Comparison of ENCODE assay signal across 8 cellular contexts in genomic region chr17:19977360-19978205, GRCh38. TPM values are rescaled to one million over a fixed set of nuclear protein-coding genes. Genes with fewer than 3 reads are reported as not detected.
DNase-seq lines count a peak whose midpoint lies in the region; ATAC-seq and TF ChIP-seq lines count a peak whose summit lies in the region.

Gene AKAP10, minus strand, starts transcription at chr17:19977828. Its CDS starts 149 bp downstream, at chr17:19977679.

- H3K27ac ChIP-seq in AG04450 (ENCODE audit: low read depth, low read length), result peak within 1 kb of the TSS; percentile 73
- H3K27ac ChIP-seq in caudate nucleus (ENCODE audit: low read depth, low read length), result peak within 1 kb of the TSS; percentile 90

- H3K36me3 Mint-ChIP-seq in activated B cell treated with CpG ODN at 0.5 μM for 24 hours (ENCODE audit: low read depth), result peaks cover 20% of the 10 kb centered on the region

- H3K9me3 ChIP-seq in AG04450 (ENCODE audit: control insufficient read depth, insufficient read depth, low read length), result peaks cover 4% of the 10 kb centered on the region

- DNase-seq in AG04450 (ENCODE audit: low read depth, low spot score) (peak; percentile 30), NCI-H2227 (lab: John Stamatoyannopoulos, UW; ENCODE audit: unreplicated experiment) (peak; percentile 89), activated B cell treated with CpG ODN at 0.5 μM for 24 hours (peak; percentile 96), caudate nucleus (lab: John Stamatoyannopoulos, UW) (peak in 60 of 61 donors; percentile 61 to 96 (median 90)), islet precursor cell (peak; percentile 98)
- peak; percentile 90 to 95 (median 95) for DNase-seq in stimulated activated CD4-positive, alpha-beta T cell treated with anti-CD3 and anti-CD28 coated beads, Interleukin-12 subunit alpha, Interleukin-12 subunit beta, amount 100 ng/mL, for 48 hours (ENCODE audit: low read depth in 2 of 3, low spot score in 1 of 3)

- H3K27me3 Mint-ChIP-seq in activated B cell treated with CpG ODN at 0.5 μM for 24 hours, result no peaks in the 10 kb centered on the region

- intact Hi-C loops in activated B cell treated with CpG ODN at 0.5 μM for 24 hours (cut with micrococcal nuclease), result loop anchor here (1.0 to 10.0 kb wide), 7 partner anchors 32 to 1307 kb away; partner anchors contain the start of genes ALDH3A2, DHRS7B, MAP2K3 and SPECC1

- POLR2A ChIA-PET in AG04450 (lab: Yijun Ruan, JAX), result interaction anchor here (0.6 kb wide), 1 partner anchor 71 kb away, joined by 3 read pairs; no protein-coding TSS in a partner anchor
- POLR2A ChIA-PET in activated B cell treated with CpG ODN at 0.5 μM for 24 hours (lab: Charles Lee), result interaction anchor here (1.0 to 2.3 kb wide), 10 partner anchors 12 to 1795 kb away, joined by 3 to 17 read pairs (median 5); partner anchors contain the start of genes ALDH3A2, ALKBH5, MAPK7 and SPECC1

- ATAC-seq in GM18870 (IDR thresholded peaks at IDR 0.05; ENCODE audit: unreplicated experiment), result peak; percentile 64
- ATAC-seq in HG03108 (IDR thresholded peaks at IDR 0.05; ENCODE audit: unreplicated experiment), result peak; percentile 77
- peak; percentile 87 for ATAC-seq in activated B cell treated with CpG ODN at 0.5 μM for 24 hours (ENCODE audit: low read depth)

- H3K9me3 Mint-ChIP-seq in activated B cell treated with CpG ODN at 0.5 μM for 24 hours, result no peaks in the 10 kb centered on the region

- H3K4me3 ChIP-seq in AG04450 (ENCODE audit: low read depth, low read length), result peak within 1 kb of the TSS; percentile 92

- peak within 1 kb of the TSS; percentile 99 for H3K4me3 Mint-ChIP-seq in activated B cell treated with CpG ODN at 0.5 μM for 24 hours

- CTCF ChIA-PET in AG04450 (lab: Charles Lee) (interaction anchor here (0.6 to 0.8 kb wide), 2 partner anchors 35 to 139 kb away, joined by 3 read pairs; no protein-coding TSS in a partner anchor), activated B cell treated with CpG ODN at 0.5 μM for 24 hours (lab: Charles Lee) (interaction anchor here (1.0 to 1.1 kb wide), 2 partner anchors 15 to 29 kb away, joined by 3 to 5 read pairs; no protein-coding TSS in a partner anchor)

- no peaks in the 10 kb centered on the region for H3K27me3 ChIP-seq in AG04450 (ENCODE audit: control insufficient read depth, insufficient read depth, low read length)

- peak within 1 kb of the TSS; percentile 99 for H3K27ac Mint-ChIP-seq in activated B cell treated with CpG ODN at 0.5 μM for 24 hours

- H3K4me1 Mint-ChIP-seq in activated B cell treated with CpG ODN at 0.5 μM for 24 hours, result peaks cover 44% of the 10 kb centered on the region

- TF ChIP-seq CTCF in AG04450 (IDR thresholded peaks at IDR 0.05; ENCODE audit: low read depth, low read length), result no peak
- no peak for TF ChIP-seq CTCF in activated B cell treated with CpG ODN at 0.5 μM for 24 hours (IDR thresholded peaks at IDR 0.05)

RNA-seq across cellular contexts. Expression of gene AKAP10, which starts in this region (rescaled TPM):
- 26.8 and 33.2 TPM in 2 replicates for polyA plus RNA-seq in AG04450 (2011; rRNA removed)
- 40.6 and 45.7 TPM in 2 replicates for polyA minus RNA-seq in AG04450 (2011; rRNA and poly(A)+ RNA removed)
- total RNA-seq in activated B cell treated with CpG ODN at 0.5 μM for 24 hours, result 38.7 and 51.5 TPM in 2 replicates

Comparison
In these comparisons a context has a peak if more than half of its experiments do, and no peak if none do; other contexts are left out.
1. Peak in every context shown above with its lines: DNase-seq, ATAC-seq, H3K4me3 ChIP-seq and H3K27ac ChIP-seq.
2. DNase-seq: peak in every context shown above with its lines; median percentile 98 in islet precursor cell; 96 in activated B cell treated with CpG ODN at 0.5 μM for 24 hours; 95 in stimulated activated CD4-positive, alpha-beta T cell treated with anti-CD3 and anti-CD28 coated beads, Interleukin-12 subunit alpha, Interleukin-12 subunit beta, amount 100 ng/mL, for 48 hours; 90 in caudate nucleus; 89 in NCI-H2227; 30 in AG04450.